In genomic region chr10:111506266-111507034, GRCh38 we compare ENCODE assay signal across 22 cellular contexts.
"Had no signal": no experiment of that assay in that cellular context is flagged by ENCODE, and none has a peak within 500 bp of the region (broad histone marks: within the 10 kb centered on the region; RNA-seq: fewer than 3 reads in every experiment).

No MANE protein-coding gene starts in this region.

- H3K4me3 Mint-ChIP-seq: activated CD8-positive, alpha-beta T cell treated with anti-CD3 and anti-CD28 coated beads, Interleukin-2, amount 10 ng/mL, durations not matched to agents 7 days and 5 days; activated naive CD8-positive, alpha-beta T cell treated with anti-CD3 and anti-CD28 coated beads, Interleukin-2, amount 10 ng/mL, durations not matched to agents 7 days and 5 days; T-helper 1 cell treated with Interleukin-12 subunit alpha and Interleukin-12 subunit beta and Interleukin-4 antibody, amounts not matched to agents 30 μg/mL and 1 μg/mL, for 36 hours had no signal

- H3K4me1 ChIP-seq: adrenal gland, SJSA1 had no signal

- H3K36me3 Mint-ChIP-seq: activated naive CD8-positive, alpha-beta T cell treated with anti-CD3 and anti-CD28 coated beads, Interleukin-2, amount 10 ng/mL, durations not matched to agents 7 days and 5 days had no signal

- H3K9me3 ChIP-seq: MG63, SJSA1 had no signal

- H3K27ac Mint-ChIP-seq: activated CD8-positive, alpha-beta T cell treated with anti-CD3 and anti-CD28 coated beads, Interleukin-2, amount 10 ng/mL, durations not matched to agents 7 days and 5 days; activated naive CD8-positive, alpha-beta T cell treated with anti-CD3 and anti-CD28 coated beads, Interleukin-2, amount 10 ng/mL, durations not matched to agents 7 days and 5 days; T-helper 1 cell treated with Interleukin-12 subunit alpha and Interleukin-12 subunit beta and Interleukin-4 antibody, amounts not matched to agents 30 μg/mL and 1 μg/mL, for 36 hours had no signal

- ATAC-seq: activated CD8-positive, alpha-beta T cell treated with anti-CD3 and anti-CD28 coated beads, Interleukin-2, amount 10 ng/mL, durations not matched to agents 7 days and 5 days; PC-3; SK-N-SH treated with all-trans-retinoic acid at 6 μM for 48 hours had no signal

- H3K4me1 Mint-ChIP-seq: activated naive CD8-positive, alpha-beta T cell treated with anti-CD3 and anti-CD28 coated beads, Interleukin-2, amount 10 ng/mL, durations not matched to agents 7 days and 5 days had no signal

- H3K9me3 Mint-ChIP-seq: T-helper 1 cell treated with Interleukin-12 subunit alpha and Interleukin-12 subunit beta and Interleukin-4 antibody, amounts not matched to agents 30 μg/mL and 1 μg/mL, for 36 hours had no signal

- H3K4me3 ChIP-seq: adrenal gland, MG63, SJSA1 had no signal

- H3K27me3 Mint-ChIP-seq: activated naive CD8-positive, alpha-beta T cell treated with anti-CD3 and anti-CD28 coated beads, Interleukin-2, amount 10 ng/mL, durations not matched to agents 7 days and 5 days had no signal

- DNase-seq: activated CD4-positive, alpha-beta T cell treated with anti-CD3 and anti-CD28 coated beads for 48 hours; activated CD4-positive, alpha-beta T cell treated with anti-CD3 and anti-CD28 coated beads, Interleukin-2, amount 50 U/mL, for 4 hours; activated CD4-positive, CD25-positive, alpha-beta regulatory T cell treated with anti-CD3 and anti-CD28 coated beads, Interleukin-2, amount 50 U/mL, for 72 hours; activated CD8-positive, alpha-beta memory T cell treated with anti-CD3 and anti-CD28 coated beads, Interleukin-2, amount 50 U/mL, for 48 hours; activated CD8-positive, alpha-beta T cell treated with anti-CD3 and anti-CD28 coated beads, Interleukin-2, amount 10 ng/mL, durations not matched to agents 7 days and 5 days; activated naive CD4-positive, alpha-beta T cell treated with anti-CD3 and anti-CD28 coated beads, Interleukin-2, amount 50 U/mL, for 16 hours; activated naive CD8-positive, alpha-beta T cell treated with anti-CD3 and anti-CD28 coated beads, Interleukin-2, amount 10 ng/mL, durations not matched to agents 7 days and 5 days; activated T-cell treated with anti-CD3 and anti-CD28 coated beads, Interleukin-2, amount 50 U/mL, for 1 hour; adrenal gland; anterior cingulate cortex; MG63; MV-4-11; NCI-H1092 treated with DMSO at 0.1 percent for 48 hours; NCI-H1436 treated with DMSO at 0.1 percent for 48 hours; NCI-H187; NCI-H2081; NCI-H524; PC-3; SHP77 had no signal

- H3K27me3 ChIP-seq: adrenal gland, MG63, SJSA1 had no signal

- H3K36me3 ChIP-seq: adrenal gland, MG63, SJSA1 had no signal

- H3K27ac ChIP-seq: adrenal gland, SJSA1 had no signal
